ENCODE assay signal across 1 cellular context in the genomic region with DNA sequence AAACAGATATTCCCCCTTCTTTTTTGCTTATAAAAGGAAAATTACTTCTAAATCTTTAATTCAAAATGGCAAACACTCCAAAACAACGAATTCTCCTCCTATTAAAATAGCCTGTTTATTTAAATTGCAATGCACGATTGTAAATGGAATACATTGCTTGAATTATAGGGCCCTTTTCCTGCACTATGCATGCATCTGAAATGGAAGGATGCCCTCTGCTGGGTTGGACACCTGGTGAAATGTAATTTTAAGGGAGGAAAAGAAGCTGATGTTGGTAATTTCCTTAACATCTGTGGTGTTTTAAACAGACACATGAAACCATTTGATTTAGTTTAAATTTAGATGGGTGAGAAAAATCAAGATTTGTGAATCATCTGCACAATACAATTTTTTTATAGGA.
TF ChIP-seq lines count a peak whose summit lies in the region.

No MANE protein-coding gene starts in this region.

TF ChIP-seq in SK-N-SH treated with all-trans-retinoic acid at 6 μM for 48 hours, 23 proteins besides CTCF, POLR2A, EP300 and RAD21 (continued from another document):
- TF ChIP-seq, protein P1, sequence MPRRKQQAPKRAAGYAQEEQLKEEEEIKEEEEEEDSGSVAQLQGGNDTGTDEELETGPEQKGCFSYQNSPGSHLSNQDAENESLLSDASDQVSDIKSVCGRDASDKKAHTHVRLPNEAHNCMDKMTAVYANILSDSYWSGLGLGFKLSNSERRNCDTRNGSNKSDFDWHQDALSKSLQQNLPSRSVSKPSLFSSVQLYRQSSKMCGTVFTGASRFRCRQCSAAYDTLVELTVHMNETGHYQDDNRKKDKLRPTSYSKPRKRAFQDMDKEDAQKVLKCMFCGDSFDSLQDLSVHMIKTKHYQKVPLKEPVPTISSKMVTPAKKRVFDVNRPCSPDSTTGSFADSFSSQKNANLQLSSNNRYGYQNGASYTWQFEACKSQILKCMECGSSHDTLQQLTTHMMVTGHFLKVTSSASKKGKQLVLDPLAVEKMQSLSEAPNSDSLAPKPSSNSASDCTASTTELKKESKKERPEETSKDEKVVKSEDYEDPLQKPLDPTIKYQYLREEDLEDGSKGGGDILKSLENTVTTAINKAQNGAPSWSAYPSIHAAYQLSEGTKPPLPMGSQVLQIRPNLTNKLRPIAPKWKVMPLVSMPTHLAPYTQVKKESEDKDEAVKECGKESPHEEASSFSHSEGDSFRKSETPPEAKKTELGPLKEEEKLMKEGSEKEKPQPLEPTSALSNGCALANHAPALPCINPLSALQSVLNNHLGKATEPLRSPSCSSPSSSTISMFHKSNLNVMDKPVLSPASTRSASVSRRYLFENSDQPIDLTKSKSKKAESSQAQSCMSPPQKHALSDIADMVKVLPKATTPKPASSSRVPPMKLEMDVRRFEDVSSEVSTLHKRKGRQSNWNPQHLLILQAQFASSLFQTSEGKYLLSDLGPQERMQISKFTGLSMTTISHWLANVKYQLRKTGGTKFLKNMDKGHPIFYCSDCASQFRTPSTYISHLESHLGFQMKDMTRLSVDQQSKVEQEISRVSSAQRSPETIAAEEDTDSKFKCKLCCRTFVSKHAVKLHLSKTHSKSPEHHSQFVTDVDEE (CRISPR knock-in tag; IDR thresholded peaks at IDR 0.05) = no peak
- TF ChIP-seq OSR1 (CRISPR knock-in tag; IDR thresholded peaks at IDR 0.05) = no peak
